ENCODE assay signal across 1 cellular context in the genomic region with DNA sequence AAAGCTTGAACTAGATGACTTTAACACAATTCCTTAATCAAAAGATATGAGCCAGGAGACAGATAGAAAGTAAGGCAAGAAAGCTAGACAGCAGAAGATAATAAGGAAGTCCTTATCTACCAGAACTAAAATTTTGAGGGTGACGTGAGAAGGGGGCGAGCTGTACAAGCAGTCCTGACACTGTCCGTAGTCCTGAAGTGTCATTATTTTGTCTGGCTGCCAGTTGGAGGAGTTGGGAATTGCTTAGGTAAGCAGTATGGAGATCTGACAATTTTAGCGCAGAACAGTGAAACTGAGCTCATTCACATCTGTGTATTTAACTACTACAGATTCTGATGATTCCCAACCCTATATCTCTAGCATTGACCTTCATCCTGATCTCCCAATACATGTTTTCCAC.
TF ChIP-seq lines count a peak whose summit lies in the region.

No MANE protein-coding gene starts in this region.

TF ChIP-seq in HepG2, 621 proteins besides CTCF, POLR2A, EP300 and RAD21 (continued from another document):
- TF ChIP-seq, protein P1, sequence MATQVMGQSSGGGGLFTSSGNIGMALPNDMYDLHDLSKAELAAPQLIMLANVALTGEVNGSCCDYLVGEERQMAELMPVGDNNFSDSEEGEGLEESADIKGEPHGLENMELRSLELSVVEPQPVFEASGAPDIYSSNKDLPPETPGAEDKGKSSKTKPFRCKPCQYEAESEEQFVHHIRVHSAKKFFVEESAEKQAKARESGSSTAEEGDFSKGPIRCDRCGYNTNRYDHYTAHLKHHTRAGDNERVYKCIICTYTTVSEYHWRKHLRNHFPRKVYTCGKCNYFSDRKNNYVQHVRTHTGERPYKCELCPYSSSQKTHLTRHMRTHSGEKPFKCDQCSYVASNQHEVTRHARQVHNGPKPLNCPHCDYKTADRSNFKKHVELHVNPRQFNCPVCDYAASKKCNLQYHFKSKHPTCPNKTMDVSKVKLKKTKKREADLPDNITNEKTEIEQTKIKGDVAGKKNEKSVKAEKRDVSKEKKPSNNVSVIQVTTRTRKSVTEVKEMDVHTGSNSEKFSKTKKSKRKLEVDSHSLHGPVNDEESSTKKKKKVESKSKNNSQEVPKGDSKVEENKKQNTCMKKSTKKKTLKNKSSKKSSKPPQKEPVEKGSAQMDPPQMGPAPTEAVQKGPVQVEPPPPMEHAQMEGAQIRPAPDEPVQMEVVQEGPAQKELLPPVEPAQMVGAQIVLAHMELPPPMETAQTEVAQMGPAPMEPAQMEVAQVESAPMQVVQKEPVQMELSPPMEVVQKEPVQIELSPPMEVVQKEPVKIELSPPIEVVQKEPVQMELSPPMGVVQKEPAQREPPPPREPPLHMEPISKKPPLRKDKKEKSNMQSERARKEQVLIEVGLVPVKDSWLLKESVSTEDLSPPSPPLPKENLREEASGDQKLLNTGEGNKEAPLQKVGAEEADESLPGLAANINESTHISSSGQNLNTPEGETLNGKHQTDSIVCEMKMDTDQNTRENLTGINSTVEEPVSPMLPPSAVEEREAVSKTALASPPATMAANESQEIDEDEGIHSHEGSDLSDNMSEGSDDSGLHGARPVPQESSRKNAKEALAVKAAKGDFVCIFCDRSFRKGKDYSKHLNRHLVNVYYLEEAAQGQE (IDR thresholded peaks at IDR 0.05; ENCODE audit: borderline replicate concordance in 1 of 2, low read depth in 1 of 2, low read length in 2 of 2), result peak in 1 of 2 experiments; percentile 82; a peak in 3 of 4 replicates
- TF ChIP-seq ETS1 (CRISPR knock-in tag; IDR thresholded peaks at IDR 0.05), result no peak
- TF ChIP-seq SOX13 (IDR thresholded peaks at IDR 0.05), result no peak
- TF ChIP-seq SOX13 (CRISPR knock-in tag; conservative IDR thresholded peaks at IDR 0.05 in 1 of 2, IDR thresholded peaks at IDR 0.05 in 1 of 2), result no peak
- no peak for TF ChIP-seq RORA (CRISPR knock-in tag; IDR thresholded peaks at IDR 0.05)
- TF ChIP-seq NFE2L1 (CRISPR knock-in tag; IDR thresholded peaks at IDR 0.05; ENCODE audit: borderline replicate concordance), result no peak
- no peak for TF ChIP-seq TMF1 (CRISPR knock-in tag; IDR thresholded peaks at IDR 0.05; ENCODE audit: low read depth)
